ENCODE assay signal across 11 cellular contexts in the genomic region with DNA sequence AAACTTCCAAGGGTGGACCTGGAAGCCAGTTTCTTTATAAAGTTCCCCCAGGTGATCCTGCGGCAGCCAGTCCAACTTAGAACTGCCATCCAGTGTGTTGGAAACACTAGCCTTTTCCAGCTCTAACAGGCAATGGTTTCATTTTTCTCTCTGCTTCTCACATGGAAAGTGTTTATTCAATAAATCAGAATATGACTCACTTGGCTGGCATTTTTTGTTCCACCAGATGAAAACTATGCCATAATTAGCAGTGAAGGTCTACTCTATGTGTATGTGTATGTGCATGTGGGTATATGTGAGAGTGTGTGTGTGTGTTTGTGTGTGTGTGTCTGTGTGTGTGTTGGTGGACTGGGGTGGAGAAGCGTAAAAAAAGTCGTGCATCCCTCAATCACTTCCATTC.
A peak's percentile ranks its signal among the peaks of the same experiment; 100 is the strongest.
DNase-seq lines count a peak whose midpoint lies in the region; ATAC-seq and TF ChIP-seq lines count a peak whose summit lies in the region.
"Had no signal": no experiment of that assay in that cellular context is flagged by ENCODE, and none has a peak within 500 bp of the region (broad histone marks: within the 10 kb centered on the region; RNA-seq: fewer than 3 reads in every experiment).

No MANE protein-coding gene starts in this region.

- H3K36me3 ChIP-seq in ascending aorta: no peaks in the 10 kb centered on the region
- no peaks in the 10 kb centered on the region for H3K36me3 ChIP-seq in stomach
- H3K36me3 ChIP-seq: adrenal gland had no signal

- intact Hi-C loops in ascending aorta (cut with DNase I) (loop anchor here (5.0 to 10.0 kb wide), 6 partner anchors 205 to 1035 kb away; no protein-coding TSS in a partner anchor), stomach (cut with DNase I; ENCODE audit: low total_unique reads) (no loop called here)

- DNase-seq in GM03348 (ENCODE audit: low spot score) (peak; percentile 39), ascending aorta (ENCODE audit: low spot score in 2 of 2) (no peak), foreskin melanocyte (peak; percentile 67), stomach (no peak), GM13976 (ENCODE audit: low spot score) (no peak), activated gamma-delta T cell treated with Interleukin-2 at 50 U/mL for 16 hours (no peak)
- DNase-seq in activated CD4-positive, alpha-beta T cell treated with anti-CD3 and anti-CD28 coated beads, Interleukin-2, amount 50 U/mL, for 4 hours: no peak
- DNase-seq: activated CD8-positive, alpha-beta T cell treated with anti-CD3 and anti-CD28 coated beads for 36 hours; adrenal gland; KG1 had no signal

- H3K4me1 ChIP-seq in ascending aorta: peaks cover 5 to 36% of the 10 kb centered on the region in 2 donors
- H3K4me1 ChIP-seq in stomach: peaks cover 0 to 34% (median 12%) of the 10 kb centered on the region in 4 donors

- TF ChIP-seq POLR2A in stomach (IDR thresholded peaks at IDR 0.05): no peak

- 68 to 84% (median 75%) methylated on average over 3 of the region's 3 CpGs for WGBS in stomach, 5 donors

- H3K27ac ChIP-seq in ascending aorta: peak overlapping the region; percentile 80 to 87
- peak overlapping the region in 3 of 5 donors; percentile 26 to 71 (median 52) for H3K27ac ChIP-seq in stomach
- H3K27ac ChIP-seq: adrenal gland had no signal

- TF ChIP-seq CTCF in ascending aorta (IDR thresholded peaks at IDR 0.05) (no peak), stomach (IDR thresholded peaks at IDR 0.05) (no peak), GM13976 (IDR thresholded peaks at IDR 0.05; ENCODE audit: borderline replicate concordance, control extremely low read depth, extremely low read depth, insufficient read depth, missing control alignments) (no peak)

- no peak overlapping the region for H3K4me3 ChIP-seq in ascending aorta
- H3K4me3 ChIP-seq in stomach: no peak overlapping the region
- H3K4me3 ChIP-seq: adrenal gland had no signal

- ATAC-seq in GM19463 (IDR thresholded peaks at IDR 0.05; ENCODE audit: unreplicated experiment): no peak
- ATAC-seq: activated CD8-positive, alpha-beta T cell treated with anti-CD3 and anti-CD28 coated beads for 36 hours had no signal

- no peak for TF ChIP-seq EP300 in stomach (IDR thresholded peaks at IDR 0.05)

- H3K27me3 ChIP-seq in ascending aorta (no peaks in the 10 kb centered on the region), stomach (no peaks in the 10 kb centered on the region)
- H3K27me3 ChIP-seq: adrenal gland had no signal

- in situ Hi-C loops in GM13976 (cut with MboI; ENCODE audit: low sequenced_read_pairs, unreplicated experiment): no loop called here

- H3K9me3 ChIP-seq in ascending aorta (no peaks in the 10 kb centered on the region), stomach (no peaks in the 10 kb centered on the region)
- H3K9me3 ChIP-seq: adrenal gland had no signal

Comparison
In these comparisons a context has a peak if more than half of its experiments do, and no peak if none do; other contexts are left out.
1. DNase-seq: peak in GM03348 (single experiment) and foreskin melanocyte (single experiment); none in ascending aorta (0 of 2), stomach (single experiment), GM13976 (single experiment), activated gamma-delta T cell treated with Interleukin-2 at 50 U/mL for 16 hours (single experiment) and activated CD4-positive, alpha-beta T cell treated with anti-CD3 and anti-CD28 coated beads, Interleukin-2, amount 50 U/mL, for 4 hours (0 of 2).